ENCODE assay signal across 20 cellular contexts in the genomic region with DNA sequence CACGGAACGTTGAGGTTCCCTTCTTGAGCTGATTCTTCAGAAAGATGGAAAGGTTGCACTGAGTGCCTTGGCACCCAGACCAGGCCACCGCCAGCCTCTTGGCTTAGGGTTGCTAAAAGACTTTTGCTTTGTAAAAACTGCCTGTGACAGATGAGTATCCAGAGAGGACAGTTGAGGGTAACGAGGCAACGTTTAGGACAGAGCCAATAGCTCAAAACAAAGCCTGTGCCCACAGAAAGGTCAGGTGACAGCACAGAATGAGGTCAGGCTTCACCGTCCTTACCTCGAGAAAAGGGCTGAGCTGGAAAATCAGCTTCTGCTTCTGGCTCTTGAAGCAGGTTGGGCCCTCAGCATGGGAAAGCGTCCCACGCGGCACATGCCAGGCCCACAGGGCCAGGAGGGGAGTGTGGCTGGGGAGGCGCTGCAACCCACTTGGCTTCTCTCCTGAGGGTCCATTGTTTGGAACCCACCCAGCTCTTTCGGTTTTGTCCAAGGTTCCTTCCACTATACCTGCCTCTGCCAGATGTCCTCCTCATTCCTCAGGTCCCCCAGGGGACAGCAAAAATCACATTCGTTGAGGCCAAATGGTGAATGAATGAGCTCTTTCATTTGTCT.
"Had no signal": no experiment of that assay in that cellular context is flagged by ENCODE, and none has a peak within 500 bp of the region (broad histone marks: within the 10 kb centered on the region; RNA-seq: fewer than 3 reads in every experiment).

No MANE protein-coding gene starts in this region.

- H3K36me3 ChIP-seq: neural progenitor cell had no signal

- H3K4me2 ChIP-seq: neural progenitor cell, smooth muscle cell had no signal

- H3K27ac Mint-ChIP-seq: natural killer cell treated with Interleukin-12 subunit alpha and Interleukin-12 subunit beta and Interleukin-15 and Interleukin-18, amount 100 ng/mL, for 72 hours; neural progenitor cell; stimulated activated effector memory CD8-positive, alpha-beta T cell treated with anti-CD3 and anti-CD28 coated beads, Interleukin-12 subunit alpha, Interleukin-12 subunit beta, amount 100 ng/mL, for 72 hours; stimulated activated naive CD8-positive, alpha-beta T cell treated with anti-CD3 and anti-CD28 coated beads, Interleukin-15, Interleukin-2, amounts not matched to agents 100 ng/mL and 50 ng/mL, for 24 hours had no signal

- H3K9me3 ChIP-seq: left lung, lower lobe of right lung, pancreas, testis, tibial nerve had no signal

- H3K27me3 Mint-ChIP-seq: natural killer cell treated with Interleukin-12 subunit alpha and Interleukin-12 subunit beta and Interleukin-15 and Interleukin-18, amount 100 ng/mL, for 72 hours; stimulated activated naive CD8-positive, alpha-beta T cell treated with anti-CD3 and anti-CD28 coated beads, Interleukin-15, Interleukin-2, amounts not matched to agents 100 ng/mL and 50 ng/mL, for 24 hours had no signal

- H3K9ac ChIP-seq: neural progenitor cell had no signal

- H3K27ac ChIP-seq: cardiac muscle cell, coronary artery, left lung, lower lobe of right lung, neural progenitor cell, pancreas, testis, tibial nerve had no signal

- ATAC-seq: left lung; lower lobe of right lung; natural killer cell treated with Interleukin-12 subunit alpha and Interleukin-12 subunit beta and Interleukin-15 and Interleukin-18, amount 100 ng/mL, for 72 hours; pancreas; stimulated activated effector memory CD8-positive, alpha-beta T cell treated with anti-CD3 and anti-CD28 coated beads, Interleukin-12 subunit alpha, Interleukin-12 subunit beta, amount 100 ng/mL, for 72 hours had no signal

- DNase-seq: effector CD4-positive, alpha-beta T cell; glutamatergic neuron; islet precursor cell; left lung; lower lobe of right lung; mesenchymal stem cell; midbrain; nucleus accumbens; pancreas; stimulated activated CD4-positive, alpha-beta T cell treated with anti-CD3 and anti-CD28 coated beads, Interleukin-2, amount 100 ng/mL, for 48 hours; stimulated activated CD8-positive, alpha-beta memory T cell treated with anti-CD3 and anti-CD28 coated beads, Interleukin-4, amount 100 ng/mL, for 48 hours; testis had no signal

- H3K4me1 ChIP-seq: neural progenitor cell, pancreas had no signal

- H3K27me3 ChIP-seq: cardiac muscle cell, left lung, neural progenitor cell, pancreas, testis, tibial nerve had no signal

- H3K4me1 Mint-ChIP-seq: stimulated activated effector memory CD8-positive, alpha-beta T cell treated with anti-CD3 and anti-CD28 coated beads, Interleukin-12 subunit alpha, Interleukin-12 subunit beta, amount 100 ng/mL, for 72 hours had no signal

- H3K4me3 Mint-ChIP-seq: natural killer cell treated with Interleukin-12 subunit alpha and Interleukin-12 subunit beta and Interleukin-15 and Interleukin-18, amount 100 ng/mL, for 72 hours; neural progenitor cell; stimulated activated effector memory CD8-positive, alpha-beta T cell treated with anti-CD3 and anti-CD28 coated beads, Interleukin-12 subunit alpha, Interleukin-12 subunit beta, amount 100 ng/mL, for 72 hours; stimulated activated naive CD8-positive, alpha-beta T cell treated with anti-CD3 and anti-CD28 coated beads, Interleukin-15, Interleukin-2, amounts not matched to agents 100 ng/mL and 50 ng/mL, for 24 hours had no signal

- H3K9me3 Mint-ChIP-seq: natural killer cell treated with Interleukin-12 subunit alpha and Interleukin-12 subunit beta and Interleukin-15 and Interleukin-18, amount 100 ng/mL, for 72 hours; neural progenitor cell; stimulated activated effector memory CD8-positive, alpha-beta T cell treated with anti-CD3 and anti-CD28 coated beads, Interleukin-12 subunit alpha, Interleukin-12 subunit beta, amount 100 ng/mL, for 72 hours; stimulated activated naive CD8-positive, alpha-beta T cell treated with anti-CD3 and anti-CD28 coated beads, Interleukin-15, Interleukin-2, amounts not matched to agents 100 ng/mL and 50 ng/mL, for 24 hours had no signal

- H3K4me3 ChIP-seq: cardiac muscle cell, coronary artery, left lung, lower lobe of right lung, neural progenitor cell, pancreas, smooth muscle cell, testis, tibial nerve had no signal
